ENCODE assay signal across 1 cellular context in the genomic region with DNA sequence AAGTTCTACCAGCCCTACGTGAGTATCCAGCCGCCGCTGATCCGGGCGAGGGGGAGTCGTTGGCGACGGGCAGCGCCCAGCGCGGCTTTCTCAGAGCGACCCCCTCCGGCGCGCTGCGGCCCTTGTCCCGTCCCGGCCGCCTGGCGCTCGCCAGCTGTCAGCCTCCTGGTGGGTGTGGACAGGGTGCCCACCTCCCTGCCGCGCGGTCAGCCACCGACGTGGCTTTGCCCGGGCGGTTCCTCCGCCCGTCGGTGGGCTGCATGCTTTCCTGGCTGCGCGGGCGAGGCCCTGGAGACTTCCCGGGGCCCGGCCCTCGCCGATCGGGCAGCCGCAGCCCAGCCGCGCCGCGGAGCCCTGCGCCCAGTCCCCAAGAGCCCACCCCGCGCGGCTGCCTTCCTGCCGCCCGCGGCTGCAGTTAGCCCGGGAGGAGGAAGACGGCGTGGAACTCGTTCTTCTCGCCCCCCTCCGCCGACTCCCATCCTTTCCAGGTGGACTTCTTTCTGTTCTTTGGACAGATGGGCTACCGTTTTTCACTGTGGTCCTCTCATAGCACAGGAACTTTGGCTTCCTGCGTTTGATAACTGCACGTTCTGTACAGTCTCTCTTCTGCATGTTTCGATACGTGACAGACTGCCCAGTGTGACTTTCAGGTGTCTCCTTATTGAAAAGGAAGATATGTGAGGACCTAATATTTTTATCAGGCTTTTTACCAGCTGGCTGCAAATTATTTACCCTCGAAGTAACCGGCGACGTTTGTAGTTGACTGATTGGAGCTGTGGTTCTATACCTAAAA.
TF ChIP-seq lines count a peak whose summit lies in the region.

No MANE protein-coding gene starts in this region.

TF ChIP-seq in WTC11, 78 proteins besides CTCF, POLR2A, EP300 and RAD21 (continued from another document and continues in another):
- TF ChIP-seq, protein P1, sequence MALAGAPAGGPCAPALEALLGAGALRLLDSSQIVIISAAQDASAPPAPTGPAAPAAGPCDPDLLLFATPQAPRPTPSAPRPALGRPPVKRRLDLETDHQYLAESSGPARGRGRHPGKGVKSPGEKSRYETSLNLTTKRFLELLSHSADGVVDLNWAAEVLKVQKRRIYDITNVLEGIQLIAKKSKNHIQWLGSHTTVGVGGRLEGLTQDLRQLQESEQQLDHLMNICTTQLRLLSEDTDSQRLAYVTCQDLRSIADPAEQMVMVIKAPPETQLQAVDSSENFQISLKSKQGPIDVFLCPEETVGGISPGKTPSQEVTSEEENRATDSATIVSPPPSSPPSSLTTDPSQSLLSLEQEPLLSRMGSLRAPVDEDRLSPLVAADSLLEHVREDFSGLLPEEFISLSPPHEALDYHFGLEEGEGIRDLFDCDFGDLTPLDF (CRISPR knock-in tag; IDR thresholded peaks at IDR 0.05) = no peak
- TF ChIP-seq ZNF512 (CRISPR knock-in tag; IDR thresholded peaks at IDR 0.05; ENCODE audit: borderline replicate concordance) (no peak), MAX (CRISPR knock-in tag; IDR thresholded peaks at IDR 0.05) (no peak), FOXK1 (CRISPR knock-in tag; IDR thresholded peaks at IDR 0.05) (no peak; the same call in 1 of the 2 replicates), CREM (CRISPR knock-in tag; IDR thresholded peaks at IDR 0.05) (0 out of 2 replicates have a peak, but pooled peaks have one; percentile 58), ZNF121 (CRISPR knock-in tag; IDR thresholded peaks at IDR 0.05) (no peak), GRHL2 (CRISPR knock-in tag; IDR thresholded peaks at IDR 0.05; ENCODE audit: insufficient replicate concordance, severe bottlenecking) (no peak), ZNF671 (CRISPR knock-in tag; IDR thresholded peaks at IDR 0.05) (no peak), IRF2 (CRISPR knock-in tag; IDR thresholded peaks at IDR 0.05; ENCODE audit: borderline replicate concordance, low read depth) (no peak), ESRRA (CRISPR knock-in tag; IDR thresholded peaks at IDR 0.05; ENCODE audit: borderline replicate concordance) (no peak), PRRX2 (CRISPR knock-in tag; IDR thresholded peaks at IDR 0.05) (no peak), RORB (CRISPR knock-in tag; IDR thresholded peaks at IDR 0.05) (no peak), RELA (CRISPR knock-in tag; IDR thresholded peaks at IDR 0.05; ENCODE audit: borderline replicate concordance) (0 out of 2 replicates have a peak, but pooled peaks have one; percentile 57), ETV6 (CRISPR knock-in tag; IDR thresholded peaks at IDR 0.05) (no peak), JAZF1 (CRISPR knock-in tag; IDR thresholded peaks at IDR 0.05) (no peak), TCF7 (CRISPR knock-in tag; IDR thresholded peaks at IDR 0.05; ENCODE audit: low read depth) (0 out of 2 replicates have a peak, but pooled peaks have one; percentile 60), ZNF263 (CRISPR knock-in tag; IDR thresholded peaks at IDR 0.05; ENCODE audit: low read depth) (no peak)
- TF ChIP-seq, protein P2, sequence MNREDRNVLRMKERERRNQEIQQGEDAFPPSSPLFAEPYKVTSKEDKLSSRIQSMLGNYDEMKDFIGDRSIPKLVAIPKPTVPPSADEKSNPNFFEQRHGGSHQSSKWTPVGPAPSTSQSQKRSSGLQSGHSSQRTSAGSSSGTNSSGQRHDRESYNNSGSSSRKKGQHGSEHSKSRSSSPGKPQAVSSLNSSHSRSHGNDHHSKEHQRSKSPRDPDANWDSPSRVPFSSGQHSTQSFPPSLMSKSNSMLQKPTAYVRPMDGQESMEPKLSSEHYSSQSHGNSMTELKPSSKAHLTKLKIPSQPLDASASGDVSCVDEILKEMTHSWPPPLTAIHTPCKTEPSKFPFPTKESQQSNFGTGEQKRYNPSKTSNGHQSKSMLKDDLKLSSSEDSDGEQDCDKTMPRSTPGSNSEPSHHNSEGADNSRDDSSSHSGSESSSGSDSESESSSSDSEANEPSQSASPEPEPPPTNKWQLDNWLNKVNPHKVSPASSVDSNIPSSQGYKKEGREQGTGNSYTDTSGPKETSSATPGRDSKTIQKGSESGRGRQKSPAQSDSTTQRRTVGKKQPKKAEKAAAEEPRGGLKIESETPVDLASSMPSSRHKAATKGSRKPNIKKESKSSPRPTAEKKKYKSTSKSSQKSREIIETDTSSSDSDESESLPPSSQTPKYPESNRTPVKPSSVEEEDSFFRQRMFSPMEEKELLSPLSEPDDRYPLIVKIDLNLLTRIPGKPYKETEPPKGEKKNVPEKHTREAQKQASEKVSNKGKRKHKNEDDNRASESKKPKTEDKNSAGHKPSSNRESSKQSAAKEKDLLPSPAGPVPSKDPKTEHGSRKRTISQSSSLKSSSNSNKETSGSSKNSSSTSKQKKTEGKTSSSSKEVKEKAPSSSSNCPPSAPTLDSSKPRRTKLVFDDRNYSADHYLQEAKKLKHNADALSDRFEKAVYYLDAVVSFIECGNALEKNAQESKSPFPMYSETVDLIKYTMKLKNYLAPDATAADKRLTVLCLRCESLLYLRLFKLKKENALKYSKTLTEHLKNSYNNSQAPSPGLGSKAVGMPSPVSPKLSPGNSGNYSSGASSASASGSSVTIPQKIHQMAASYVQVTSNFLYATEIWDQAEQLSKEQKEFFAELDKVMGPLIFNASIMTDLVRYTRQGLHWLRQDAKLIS (CRISPR knock-in tag; IDR thresholded peaks at IDR 0.05; ENCODE audit: borderline replicate concordance) = no peak
- TF ChIP-seq, protein P3, sequence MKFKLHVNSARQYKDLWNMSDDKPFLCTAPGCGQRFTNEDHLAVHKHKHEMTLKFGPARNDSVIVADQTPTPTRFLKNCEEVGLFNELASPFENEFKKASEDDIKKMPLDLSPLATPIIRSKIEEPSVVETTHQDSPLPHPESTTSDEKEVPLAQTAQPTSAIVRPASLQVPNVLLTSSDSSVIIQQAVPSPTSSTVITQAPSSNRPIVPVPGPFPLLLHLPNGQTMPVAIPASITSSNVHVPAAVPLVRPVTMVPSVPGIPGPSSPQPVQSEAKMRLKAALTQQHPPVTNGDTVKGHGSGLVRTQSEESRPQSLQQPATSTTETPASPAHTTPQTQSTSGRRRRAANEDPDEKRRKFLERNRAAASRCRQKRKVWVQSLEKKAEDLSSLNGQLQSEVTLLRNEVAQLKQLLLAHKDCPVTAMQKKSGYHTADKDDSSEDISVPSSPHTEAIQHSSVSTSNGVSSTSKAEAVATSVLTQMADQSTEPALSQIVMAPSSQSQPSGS (CRISPR knock-in tag; IDR thresholded peaks at IDR 0.05; ENCODE audit: borderline replicate concordance, low read depth) = no peak
- TF ChIP-seq, protein P4, sequence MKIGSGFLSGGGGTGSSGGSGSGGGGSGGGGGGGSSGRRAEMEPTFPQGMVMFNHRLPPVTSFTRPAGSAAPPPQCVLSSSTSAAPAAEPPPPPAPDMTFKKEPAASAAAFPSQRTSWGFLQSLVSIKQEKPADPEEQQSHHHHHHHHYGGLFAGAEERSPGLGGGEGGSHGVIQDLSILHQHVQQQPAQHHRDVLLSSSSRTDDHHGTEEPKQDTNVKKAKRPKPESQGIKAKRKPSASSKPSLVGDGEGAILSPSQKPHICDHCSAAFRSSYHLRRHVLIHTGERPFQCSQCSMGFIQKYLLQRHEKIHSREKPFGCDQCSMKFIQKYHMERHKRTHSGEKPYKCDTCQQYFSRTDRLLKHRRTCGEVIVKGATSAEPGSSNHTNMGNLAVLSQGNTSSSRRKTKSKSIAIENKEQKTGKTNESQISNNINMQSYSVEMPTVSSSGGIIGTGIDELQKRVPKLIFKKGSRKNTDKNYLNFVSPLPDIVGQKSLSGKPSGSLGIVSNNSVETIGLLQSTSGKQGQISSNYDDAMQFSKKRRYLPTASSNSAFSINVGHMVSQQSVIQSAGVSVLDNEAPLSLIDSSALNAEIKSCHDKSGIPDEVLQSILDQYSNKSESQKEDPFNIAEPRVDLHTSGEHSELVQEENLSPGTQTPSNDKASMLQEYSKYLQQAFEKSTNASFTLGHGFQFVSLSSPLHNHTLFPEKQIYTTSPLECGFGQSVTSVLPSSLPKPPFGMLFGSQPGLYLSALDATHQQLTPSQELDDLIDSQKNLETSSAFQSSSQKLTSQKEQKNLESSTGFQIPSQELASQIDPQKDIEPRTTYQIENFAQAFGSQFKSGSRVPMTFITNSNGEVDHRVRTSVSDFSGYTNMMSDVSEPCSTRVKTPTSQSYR (CRISPR knock-in tag; IDR thresholded peaks at IDR 0.05) = no peak
- TF ChIP-seq, protein P5, sequence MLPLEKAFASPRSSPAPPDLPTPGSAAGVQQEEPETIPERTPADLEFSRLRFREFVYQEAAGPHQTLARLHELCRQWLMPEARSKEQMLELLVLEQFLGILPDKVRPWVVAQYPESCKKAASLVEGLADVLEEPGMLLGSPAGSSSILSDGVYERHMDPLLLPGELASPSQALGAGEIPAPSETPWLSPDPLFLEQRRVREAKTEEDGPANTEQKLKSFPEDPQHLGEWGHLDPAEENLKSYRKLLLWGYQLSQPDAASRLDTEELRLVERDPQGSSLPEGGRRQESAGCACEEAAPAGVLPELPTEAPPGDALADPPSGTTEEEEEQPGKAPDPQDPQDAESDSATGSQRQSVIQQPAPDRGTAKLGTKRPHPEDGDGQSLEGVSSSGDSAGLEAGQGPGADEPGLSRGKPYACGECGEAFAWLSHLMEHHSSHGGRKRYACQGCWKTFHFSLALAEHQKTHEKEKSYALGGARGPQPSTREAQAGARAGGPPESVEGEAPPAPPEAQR (CRISPR knock-in tag; IDR thresholded peaks at IDR 0.05) = no peak
- TF ChIP-seq, protein P6, sequence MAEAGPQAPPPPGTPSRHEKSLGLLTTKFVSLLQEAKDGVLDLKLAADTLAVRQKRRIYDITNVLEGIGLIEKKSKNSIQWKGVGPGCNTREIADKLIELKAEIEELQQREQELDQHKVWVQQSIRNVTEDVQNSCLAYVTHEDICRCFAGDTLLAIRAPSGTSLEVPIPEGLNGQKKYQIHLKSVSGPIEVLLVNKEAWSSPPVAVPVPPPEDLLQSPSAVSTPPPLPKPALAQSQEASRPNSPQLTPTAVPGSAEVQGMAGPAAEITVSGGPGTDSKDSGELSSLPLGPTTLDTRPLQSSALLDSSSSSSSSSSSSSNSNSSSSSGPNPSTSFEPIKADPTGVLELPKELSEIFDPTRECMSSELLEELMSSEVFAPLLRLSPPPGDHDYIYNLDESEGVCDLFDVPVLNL (CRISPR knock-in tag; IDR thresholded peaks at IDR 0.05; ENCODE audit: borderline replicate concordance, low read depth) = 0 out of 2 replicates have a peak, but pooled peaks have one; percentile 59
- TF ChIP-seq, protein P7, sequence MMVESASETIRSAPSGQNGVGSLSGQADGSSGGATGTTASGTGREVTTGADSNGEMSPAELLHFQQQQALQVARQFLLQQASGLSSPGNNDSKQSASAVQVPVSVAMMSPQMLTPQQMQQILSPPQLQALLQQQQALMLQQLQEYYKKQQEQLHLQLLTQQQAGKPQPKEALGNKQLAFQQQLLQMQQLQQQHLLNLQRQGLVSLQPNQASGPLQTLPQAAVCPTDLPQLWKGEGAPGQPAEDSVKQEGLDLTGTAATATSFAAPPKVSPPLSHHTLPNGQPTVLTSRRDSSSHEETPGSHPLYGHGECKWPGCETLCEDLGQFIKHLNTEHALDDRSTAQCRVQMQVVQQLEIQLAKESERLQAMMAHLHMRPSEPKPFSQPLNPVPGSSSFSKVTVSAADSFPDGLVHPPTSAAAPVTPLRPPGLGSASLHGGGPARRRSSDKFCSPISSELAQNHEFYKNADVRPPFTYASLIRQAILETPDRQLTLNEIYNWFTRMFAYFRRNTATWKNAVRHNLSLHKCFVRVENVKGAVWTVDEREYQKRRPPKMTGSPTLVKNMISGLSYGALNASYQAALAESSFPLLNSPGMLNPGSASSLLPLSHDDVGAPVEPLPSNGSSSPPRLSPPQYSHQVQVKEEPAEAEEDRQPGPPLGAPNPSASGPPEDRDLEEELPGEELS (CRISPR knock-in tag; IDR thresholded peaks at IDR 0.05) = 0 out of 2 replicates have a peak, but pooled peaks have one; percentile 30
- TF ChIP-seq, protein P8, sequence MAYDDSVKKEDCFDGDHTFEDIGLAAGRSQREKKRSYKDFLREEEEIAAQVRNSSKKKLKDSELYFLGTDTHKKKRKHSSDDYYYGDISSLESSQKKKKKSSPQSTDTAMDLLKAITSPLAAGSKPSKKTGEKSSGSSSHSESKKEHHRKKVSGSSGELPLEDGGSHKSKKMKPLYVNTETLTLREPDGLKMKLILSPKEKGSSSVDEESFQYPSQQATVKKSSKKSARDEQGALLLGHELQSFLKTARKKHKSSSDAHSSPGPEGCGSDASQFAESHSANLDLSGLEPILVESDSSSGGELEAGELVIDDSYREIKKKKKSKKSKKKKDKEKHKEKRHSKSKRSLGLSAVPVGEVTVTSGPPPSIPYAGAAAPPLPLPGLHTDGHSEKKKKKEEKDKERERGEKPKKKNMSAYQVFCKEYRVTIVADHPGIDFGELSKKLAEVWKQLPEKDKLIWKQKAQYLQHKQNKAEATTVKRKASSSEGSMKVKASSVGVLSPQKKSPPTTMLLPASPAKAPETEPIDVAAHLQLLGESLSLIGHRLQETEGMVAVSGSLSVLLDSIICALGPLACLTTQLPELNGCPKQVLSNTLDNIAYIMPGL (CRISPR knock-in tag; IDR thresholded peaks at IDR 0.05) = peak; percentile 80
